Comparison of ENCODE assay signal across 30 cellular contexts in genomic region chr11:2470495-2470894, GRCh38. TPM values are rescaled to one million over a fixed set of nuclear protein-coding genes. Genes with fewer than 3 reads are reported as not detected.
"Had no signal": no experiment of that assay in that cellular context is flagged by ENCODE, and none has a peak within 500 bp of the region (broad histone marks: within the 10 kb centered on the region; RNA-seq: fewer than 3 reads in every experiment).

No MANE protein-coding gene starts in this region.

- DNase-seq: activated B cell treated with CpG ODN at 0.5 μM for 24 hours; activated CD4-positive, alpha-beta memory T cell treated with anti-CD3 and anti-CD28 coated beads for 36 hours; activated CD4-positive, alpha-beta T cell treated with anti-CD3 and anti-CD28 coated beads for 4 hours; activated CD4-positive, alpha-beta T cell treated with anti-CD3 and anti-CD28 coated beads, Interleukin-2, amount 50 U/mL, for 1 hour; activated CD4-positive, CD25-positive, alpha-beta regulatory T cell treated with anti-CD3 and anti-CD28 coated beads, Interleukin-2, amount 50 U/mL, for 72 hours; activated naive CD4-positive, alpha-beta T cell treated with anti-CD3 and anti-CD28 coated beads, Interleukin-2, amount 10 ng/mL, durations not matched to agents 7 days and 5 days; activated naive CD8-positive, alpha-beta T cell treated with anti-CD3 and anti-CD28 coated beads, Interleukin-2, amount 50 U/mL, for 24 hours; activated T-cell treated with anti-CD3 and anti-CD28 coated beads, Interleukin-2, amount 50 U/mL, for 24 hours; amniotic stem cell; aorta; Kasumi-1; KBM-7; MG63; NCI-H1048; NCI-H1105 treated with DMSO at 0.1 percent for 48 hours; NCI-H1436; NCI-H1694; NCI-H1930; NCI-H2081 treated with DMSO at 0.1 percent for 48 hours; NCI-H345; NCI-H524 treated with DMSO at 0.1 percent for 48 hours; SHP77; SK-N-SH had no signal

- ATAC-seq: activated CD8-positive, alpha-beta memory T cell treated with anti-CD3 and anti-CD28 coated beads, Interleukin-2, amount 10 ng/mL, durations not matched to agents 7 days and 5 days; activated naive CD8-positive, alpha-beta T cell treated with anti-CD3 and anti-CD28 coated beads, Interleukin-2, amount 50 U/mL, for 24 hours; Panc1 had no signal

- H3K4me3 ChIP-seq: cardiac muscle cell, MG63, SJSA1 had no signal

RNA-seq across cellular contexts. Expression of gene KCNQ1, which starts 25.7 kb away (rescaled TPM):
- total RNA-seq: NCI-H460, RPMI7951, SJSA1 had no signal

RNA-seq across cellular contexts. Expression of gene TRPM5, which starts 26.2 kb away (rescaled TPM):
- total RNA-seq: activated B cell treated with CpG ODN at 0.5 μM for 24 hours; activated CD4-positive, alpha-beta memory T cell treated with anti-CD3 and anti-CD28 coated beads for 36 hours; activated CD8-positive, alpha-beta memory T cell treated with anti-CD3 and anti-CD28 coated beads, Interleukin-2, amount 10 ng/mL, durations not matched to agents 7 days and 5 days; activated T-helper 2 cell treated with anti-CD3 and anti-CD28 coated beads, Interferon-gamma antibody, Interleukin-2, Interleukin-4, amounts not matched to agents 10 μg/mL and 5 μg/mL and 100 μg/mL, durations not matched to agents 14 hours and 24 hours and 36 hours; aorta; NCI-H460; RPMI7951; SJSA1 had no signal
